Comparison of ENCODE assay signal across 6 cellular contexts in genomic region chr3:52232279-52233107, GRCh38. TPM values are rescaled to one million over a fixed set of nuclear protein-coding genes. Genes with fewer than 3 reads are reported as not detected.
DNase-seq lines count a peak whose midpoint lies in the region; ATAC-seq, FAIRE-seq and TF ChIP-seq lines count a peak whose summit lies in the region.

No MANE protein-coding gene starts in this region.

- 78% methylated on average over 28 of the region's 28 CpGs for WGBS in GM12878 (ENCODE audit: insufficient coverage, insufficient replicate concordance, low lambda C conversion rate, missing lambda C conversion rate)

- peaks cover 11% of the 10 kb centered on the region for H3K79me2 ChIP-seq in GM12878 (ENCODE audit: control insufficient read depth, insufficient read depth, low read length)

- no peak for TF ChIP-seq RAD21 in GM12878 (IDR thresholded peaks at IDR 0.05; ENCODE audit: insufficient read depth, low read depth, low read length)

- intact Hi-C loops in GM12878 (cut with micrococcal nuclease; ENCODE audit: unreplicated experiment) = no loop called here

- no peak overlapping the region for H3K4me3 Mint-ChIP-seq in activated naive CD8-positive, alpha-beta T cell
- no peak overlapping the region for H3K4me3 Mint-ChIP-seq in activated naive CD8-positive, alpha-beta T cell treated with anti-CD3 and anti-CD28 coated beads, Interleukin-2, amount 50 U/mL, for 24 hours

- H3K36me3 ChIP-seq in GM12878 (ENCODE audit: control insufficient read depth in 2 of 2, insufficient read depth in 2 of 2, low read length in 1 of 2) = peaks cover 14 to 27% of the 10 kb centered on the region in 2 experiments

- H3K4me1 Mint-ChIP-seq in activated naive CD8-positive, alpha-beta T cell (ENCODE audit: low read depth) = peaks cover 59% of the 10 kb centered on the region
- H3K4me1 Mint-ChIP-seq in activated naive CD8-positive, alpha-beta T cell treated with anti-CD3 and anti-CD28 coated beads, Interleukin-2, amount 50 U/mL, for 24 hours = peaks cover 46% of the 10 kb centered on the region

- H3K4me1 ChIP-seq in GM12878 (ENCODE audit: control insufficient read depth, insufficient read depth, low read length) = peaks cover 13% of the 10 kb centered on the region

- RAD21 ChIA-PET in GM12878 (lab: Charles Lee; ENCODE audit: unreplicated experiment) = interaction anchor here (0.5 to 3.1 kb wide), 18 partner anchors 8 to 214 kb away, joined by 3 to 30 read pairs (median 6); partner anchors contain the start of genes GLYCTK, POC1A, PPM1M and WDR82

- FAIRE-seq in GM12878 (lab: Jason Lieb, UNC) = no peak

- no peak overlapping the region for H3K27ac ChIP-seq in GM12878 (ENCODE audit: control insufficient read depth, insufficient read depth)

- no peak overlapping the region for H2AFZ ChIP-seq in GM12878 (ENCODE audit: control insufficient read depth, low read depth, low read length)

- POLR2A ChIA-PET in GM12878 (lab: Charles Lee) = interaction anchor here (0.6 to 2.4 kb wide), 9 partner anchors 12 to 180 kb away, joined by 3 to 8 read pairs (median 3); partner anchors contain the start of gene WDR82

- no peaks in the 10 kb centered on the region for H3K9me3 Mint-ChIP-seq in activated naive CD8-positive, alpha-beta T cell (ENCODE audit: low read depth)
- H3K9me3 Mint-ChIP-seq in activated naive CD8-positive, alpha-beta T cell treated with anti-CD3 and anti-CD28 coated beads, Interleukin-2, amount 50 U/mL, for 24 hours = no peaks in the 10 kb centered on the region

- no peak for ATAC-seq in activated naive CD8-positive, alpha-beta T cell treated with anti-CD3 and anti-CD28 coated beads, Interleukin-2, amount 50 U/mL, for 24 hours
- ATAC-seq in GM12878 = peak; percentile 6; the same call in 2 of the 3 replicates

- H3K36me3 Mint-ChIP-seq in activated naive CD8-positive, alpha-beta T cell = no peaks in the 10 kb centered on the region
- peaks cover 16% of the 10 kb centered on the region for H3K36me3 Mint-ChIP-seq in activated naive CD8-positive, alpha-beta T cell treated with anti-CD3 and anti-CD28 coated beads, Interleukin-2, amount 50 U/mL, for 24 hours (ENCODE audit: low read depth)

- CTCF ChIA-PET in GM12878 (lab: Yijun Ruan, JAX) = interaction anchor here (0.6 to 5.7 kb wide), 30 partner anchors 8 to 231 kb away, joined by 3 to 91 read pairs (median 4); partner anchors contain the start of genes GLYCTK and WDR82

- 0 out of 6 replicates have a peak, but pooled peaks of 1 of the 3 experiments have one; percentile 5 for TF ChIP-seq CTCF in GM12878 (IDR thresholded peaks at IDR 0.05 in 2 of 3, conservative IDR thresholded peaks at IDR 0.05 in 1 of 3; ENCODE audit: control insufficient read depth in 2 of 3, extremely low read depth in 1 of 3, insufficient read depth in 1 of 3, low read depth in 3 of 3, low read length in 3 of 3)

- DNase-seq in activated naive CD8-positive, alpha-beta T cell treated with anti-CD3 and anti-CD28 coated beads, Interleukin-2, amount 50 U/mL, for 24 hours = no peak
- no peak for DNase-seq in GM12878 (ENCODE audit: low read depth, low spot score)
- DNase-seq in stimulated activated CD8-positive, alpha-beta memory T cell treated with anti-CD3 and anti-CD28 coated beads, Interleukin-4, amount 100 ng/mL, for 48 hours = peak; percentile 55
- no peak for DNase-seq in SHP77 treated with DMSO at 0.1 percent for 48 hours (lab: John Stamatoyannopoulos, UW)
- DNase-seq in NCI-H128 (lab: John Stamatoyannopoulos, UW; ENCODE audit: unreplicated experiment) = no peak

- no TSS peak for BruUV-seq in GM12878 (replicated peaks; lab: Mats Ljungman, UMichigan)

- H3K9ac ChIP-seq in GM12878 (ENCODE audit: control insufficient read depth, insufficient read depth, low read length) = no peak overlapping the region

- SMC1A ChIA-PET in GM12878 (lab: Charles Lee; ENCODE audit: uncharacterized antibody, unreplicated experiment) = interaction anchor here (0.6 to 2.9 kb wide), 12 partner anchors 9 to 214 kb away, joined by 3 to 36 read pairs (median 6); partner anchors contain the start of gene WDR82

- no peak for TF ChIP-seq EP300 in GM12878 (IDR thresholded peaks at IDR 0.05; ENCODE audit: borderline replicate concordance in 1 of 2, control insufficient read depth in 1 of 2, low read depth in 2 of 2, low read length in 2 of 2)

- in situ Hi-C loops in GM12878 (cut with MboI) = loop anchor here (5.0 kb wide), 1 partner anchor 110 kb away; no protein-coding TSS in a partner anchor

- H3K27ac Mint-ChIP-seq in activated naive CD8-positive, alpha-beta T cell = peak overlapping the region; percentile 75
- H3K27ac Mint-ChIP-seq in activated naive CD8-positive, alpha-beta T cell treated with anti-CD3 and anti-CD28 coated beads, Interleukin-2, amount 50 U/mL, for 24 hours = no peak overlapping the region

- H3K27me3 Mint-ChIP-seq in activated naive CD8-positive, alpha-beta T cell = no peaks in the 10 kb centered on the region
- no peaks in the 10 kb centered on the region for H3K27me3 Mint-ChIP-seq in activated naive CD8-positive, alpha-beta T cell treated with anti-CD3 and anti-CD28 coated beads, Interleukin-2, amount 50 U/mL, for 24 hours

- H3K27me3 ChIP-seq in GM12878 (replicated peaks in 1 of 2; ENCODE audit: control insufficient read depth in 2 of 2, insufficient read depth in 2 of 2, low read length in 1 of 2) = no peaks in the 10 kb centered on the region

- no peaks in the 10 kb centered on the region for H4K20me1 ChIP-seq in GM12878 (ENCODE audit: control insufficient read depth, insufficient read depth)

- no peak for TF ChIP-seq POLR2A in GM12878 (IDR thresholded peaks at IDR 0.05; ENCODE audit: low read depth, low read length)

- no peak overlapping the region for H3K4me3 ChIP-seq in GM12878

- no peaks in the 10 kb centered on the region for H3K9me3 ChIP-seq in GM12878 (replicated peaks; ENCODE audit: control insufficient read depth, insufficient read depth, low read length)

- H3K4me2 ChIP-seq in GM12878 (ENCODE audit: control insufficient read depth, insufficient read depth) = peak overlapping the region; percentile 35

RNA-seq across cellular contexts. Expression of gene TWF2, which starts 6.5 kb away (rescaled TPM):
- 11.4 and 12.4 TPM in 2 replicates for total RNA-seq in GM12878 (2013; cell fraction: nucleolus; rRNA removed)
- total RNA-seq in GM12878 (2014; rRNA removed) = 67.7 and 81.3 TPM in 2 replicates
- total RNA-seq in GM12878 (2014; rRNA removed; fragmentation: Illumina TruSeq; extraction: Trizol) = 34.7 and 37.5 TPM in 2 replicates
- 88.1 and 88.2 TPM in 2 replicates for total RNA-seq in GM12878 (2021)
- polyA plus RNA-seq in GM12878 (2011; ENCODE audit: low read depth) = 26.2 TPM
- polyA plus RNA-seq in GM12878 (2011; rRNA removed) = 30.3 and 56.6 TPM in 2 replicates
- 115 and 164 TPM in 2 replicates for polyA plus RNA-seq in GM12878 (2011; cell fraction: cytosol; rRNA removed)
- 78.7 and 103 TPM in 2 replicates for polyA plus RNA-seq in GM12878 (2011; cell fraction: nucleus; rRNA removed)
- 46.6 and 50.7 TPM in 2 replicates for polyA plus RNA-seq in GM12878 (2012)
- polyA plus RNA-seq in GM12878 (2014; fragmentation: Illumina TruSeq; extraction: Trizol) = 9.8 and 38.5 TPM in 2 replicates
- polyA plus RNA-seq in GM12878 (2014; fragmentation: Nextera tagmentation; extraction: Ambion mirVana) = 1 to 10 TPM in 1 of 2 experiments, under 1 TPM in 1; 0.16 to 3.4 TPM
- polyA plus RNA-seq in GM12878 (2014; rRNA removed) = 106 and 113 TPM in 2 replicates
- 10 to 100 TPM; 80.4 to 90.5 TPM for polyA plus RNA-seq in GM12878 (2016; fragmentation: Nextera tagmentation; extraction: Ambion mirVana)
- polyA minus RNA-seq in GM12878 (2011; rRNA and poly(A)+ RNA removed) = 40.5 and 76.6 TPM in 2 replicates
- polyA minus RNA-seq in GM12878 (2011; cell fraction: cytosol; rRNA and poly(A)+ RNA removed) = 25.4 and 34.2 TPM in 2 replicates
- 11.8 and 16.6 TPM in 2 replicates for polyA minus RNA-seq in GM12878 (2011; cell fraction: nucleus; rRNA and poly(A)+ RNA removed)

RNA-seq across cellular contexts. Expression of gene TLR9, which starts 7.0 kb away (rescaled TPM):
- 0.51 and 1.6 TPM in 2 replicates for total RNA-seq in GM12878 (2013; cell fraction: nucleolus; rRNA removed)
- total RNA-seq in GM12878 (2014; rRNA removed) (0.22 and 0.51 TPM in 2 replicates), GM12878 (2014; rRNA removed; fragmentation: Illumina TruSeq; extraction: Trizol) (0.14 and 0.22 TPM in 2 replicates), GM12878 (2021) (4.8 and 6.9 TPM in 2 replicates)
- 2.1 TPM for polyA plus RNA-seq in GM12878 (2011; ENCODE audit: low read depth)
- polyA plus RNA-seq in GM12878 (2011; rRNA removed) (0.03 and 0.11 TPM in 2 replicates), GM12878 (2014; fragmentation: Illumina TruSeq; extraction: Trizol) (0.53 TPM in 1 of 2 replicates, not detected in the other), GM12878 (2014; fragmentation: Nextera tagmentation; extraction: Ambion mirVana) (under 1 TPM in 1 of 2 experiments, not detected in 1; 0.10 TPM), GM12878 (2014; rRNA removed) (1.1 and 1.5 TPM in 2 replicates), GM12878 (2016; fragmentation: Nextera tagmentation; extraction: Ambion mirVana) (1 to 10 TPM in 1 of 2 experiments, under 1 TPM in 1; 0.82 to 1.2 TPM)
- polyA plus RNA-seq in GM12878 (2011; cell fraction: cytosol; rRNA removed) = 0.15 and 0.24 TPM in 2 replicates
- polyA plus RNA-seq in GM12878 (2011; cell fraction: nucleus; rRNA removed) = 0.64 and 1.0 TPM in 2 replicates
- polyA plus RNA-seq in GM12878 (2012) = 4.5 TPM in 2 replicates
- polyA minus RNA-seq in GM12878 (2011; rRNA and poly(A)+ RNA removed) = 0.15 TPM in 1 of 2 replicates, not detected in the other
- 0.42 TPM in 1 of 2 replicates, not detected in the other for polyA minus RNA-seq in GM12878 (2011; cell fraction: cytosol; rRNA and poly(A)+ RNA removed)
- polyA minus RNA-seq in GM12878 (2011; cell fraction: nucleus; rRNA and poly(A)+ RNA removed) = 0.10 TPM in 1 of 2 replicates, not detected in the other

RNA-seq across cellular contexts. Expression of gene PPM1M, which starts 13.1 kb away (rescaled TPM):
- total RNA-seq in GM12878 (2013; cell fraction: nucleolus; rRNA removed) = 10.4 and 10.8 TPM in 2 replicates
- total RNA-seq in GM12878 (2014; rRNA removed) = 15.7 and 16.3 TPM in 2 replicates
- total RNA-seq in GM12878 (2014; rRNA removed; fragmentation: Illumina TruSeq; extraction: Trizol) = 14.1 TPM in 2 replicates
- total RNA-seq in GM12878 (2021) = 24.8 and 25.9 TPM in 2 replicates
- 11.0 TPM for polyA plus RNA-seq in GM12878 (2011; ENCODE audit: low read depth)
- polyA plus RNA-seq in GM12878 (2011; rRNA removed) = 19.2 and 21.1 TPM in 2 replicates
- 26.1 and 26.4 TPM in 2 replicates for polyA plus RNA-seq in GM12878 (2011; cell fraction: cytosol; rRNA removed)
- 55.4 and 72.9 TPM in 2 replicates for polyA plus RNA-seq in GM12878 (2011; cell fraction: nucleus; rRNA removed)
- polyA plus RNA-seq in GM12878 (2012) = 16.3 and 19.2 TPM in 2 replicates
- polyA plus RNA-seq in GM12878 (2014; fragmentation: Illumina TruSeq; extraction: Trizol) = 19.8 and 24.3 TPM in 2 replicates
- polyA plus RNA-seq in GM12878 (2014; fragmentation: Nextera tagmentation; extraction: Ambion mirVana) = 10 to 100 TPM in 1 of 2 experiments, 1 to 10 TPM in 1; 7.5 to 15.3 TPM
- 23.1 and 24.3 TPM in 2 replicates for polyA plus RNA-seq in GM12878 (2014; rRNA removed)
- 1 to 10 TPM; 7.3 to 9.5 TPM for polyA plus RNA-seq in GM12878 (2016; fragmentation: Nextera tagmentation; extraction: Ambion mirVana)
- 28.2 and 35.1 TPM in 2 replicates for polyA minus RNA-seq in GM12878 (2011; rRNA and poly(A)+ RNA removed)
- 3.9 and 5.3 TPM in 2 replicates for polyA minus RNA-seq in GM12878 (2011; cell fraction: cytosol; rRNA and poly(A)+ RNA removed)
- polyA minus RNA-seq in GM12878 (2011; cell fraction: nucleus; rRNA and poly(A)+ RNA removed) = 11.4 and 12.5 TPM in 2 replicates

RNA-seq across cellular contexts. Expression of gene ALAS1, which starts 34.5 kb away (rescaled TPM):
- 28.6 and 30.9 TPM in 2 replicates for total RNA-seq in GM12878 (2013; cell fraction: nucleolus; rRNA removed)
- total RNA-seq in GM12878 (2014; rRNA removed) (77.4 and 89.8 TPM in 2 replicates), GM12878 (2014; rRNA removed; fragmentation: Illumina TruSeq; extraction: Trizol) (69.5 and 69.9 TPM in 2 replicates), GM12878 (2021) (75.4 and 75.9 TPM in 2 replicates)
- 39.1 TPM for polyA plus RNA-seq in GM12878 (2011; ENCODE audit: low read depth)
- polyA plus RNA-seq in GM12878 (2011; rRNA removed) (78.1 and 95.0 TPM in 2 replicates), GM12878 (2014; fragmentation: Illumina TruSeq; extraction: Trizol) (73.0 and 103 TPM in 2 replicates), GM12878 (2014; fragmentation: Nextera tagmentation; extraction: Ambion mirVana) (100 to 1,000 TPM; 111 to 115 TPM), GM12878 (2014; rRNA removed) (78.6 and 93.1 TPM in 2 replicates), GM12878 (2016; fragmentation: Nextera tagmentation; extraction: Ambion mirVana) (100 to 1,000 TPM in 1 of 2 experiments, 10 to 100 TPM in 1; 88.4 to 102 TPM)
- 143 and 164 TPM in 2 replicates for polyA plus RNA-seq in GM12878 (2011; cell fraction: cytosol; rRNA removed)
- polyA plus RNA-seq in GM12878 (2011; cell fraction: nucleus; rRNA removed) = 63.6 and 72.3 TPM in 2 replicates
- 43.2 and 54.2 TPM in 2 replicates for polyA plus RNA-seq in GM12878 (2012)
- polyA minus RNA-seq in GM12878 (2011; rRNA and poly(A)+ RNA removed) = 58.7 and 81.0 TPM in 2 replicates
- 27.3 and 33.2 TPM in 2 replicates for polyA minus RNA-seq in GM12878 (2011; cell fraction: cytosol; rRNA and poly(A)+ RNA removed)
- polyA minus RNA-seq in GM12878 (2011; cell fraction: nucleus; rRNA and poly(A)+ RNA removed) = 10.6 and 24.6 TPM in 2 replicates

RNA-seq across cellular contexts. Expression of gene WDR82, which starts 46.0 kb away (rescaled TPM):
- 29.7 and 32.2 TPM in 2 replicates for total RNA-seq in GM12878 (2013; cell fraction: nucleolus; rRNA removed)
- total RNA-seq in GM12878 (2014; rRNA removed) (50.0 and 51.1 TPM in 2 replicates), GM12878 (2014; rRNA removed; fragmentation: Illumina TruSeq; extraction: Trizol) (45.1 and 46.4 TPM in 2 replicates), GM12878 (2021) (61.0 and 64.8 TPM in 2 replicates)
- 33.3 TPM for polyA plus RNA-seq in GM12878 (2011; ENCODE audit: low read depth)
- polyA plus RNA-seq in GM12878 (2011; rRNA removed) (81.8 and 82.4 TPM in 2 replicates), GM12878 (2014; fragmentation: Illumina TruSeq; extraction: Trizol) (65.8 and 67.0 TPM in 2 replicates), GM12878 (2014; fragmentation: Nextera tagmentation; extraction: Ambion mirVana) (10 to 100 TPM; 10.4 to 12.5 TPM), GM12878 (2014; rRNA removed) (49.5 and 55.2 TPM in 2 replicates), GM12878 (2016; fragmentation: Nextera tagmentation; extraction: Ambion mirVana) (10 to 100 TPM; 10.1 to 15.8 TPM)
- polyA plus RNA-seq in GM12878 (2011; cell fraction: cytosol; rRNA removed) = 51.8 and 52.6 TPM in 2 replicates
- polyA plus RNA-seq in GM12878 (2011; cell fraction: nucleus; rRNA removed) = 14.2 and 20.5 TPM in 2 replicates
- 35.7 and 40.2 TPM in 2 replicates for polyA plus RNA-seq in GM12878 (2012)
- polyA minus RNA-seq in GM12878 (2011; rRNA and poly(A)+ RNA removed) = 86.3 and 110 TPM in 2 replicates
- 27.0 and 31.9 TPM in 2 replicates for polyA minus RNA-seq in GM12878 (2011; cell fraction: cytosol; rRNA and poly(A)+ RNA removed)
- 12.8 and 23.2 TPM in 2 replicates for polyA minus RNA-seq in GM12878 (2011; cell fraction: nucleus; rRNA and poly(A)+ RNA removed)
